ENCODE assay signal across 15 cellular contexts in genomic region chr13:91894311-91894710, GRCh38.
DNase-seq lines count a peak whose midpoint lies in the region; FAIRE-seq and TF ChIP-seq lines count a peak whose summit lies in the region.
"Had no signal": no experiment of that assay in that cellular context is flagged by ENCODE, and none has a peak within 500 bp of the region (broad histone marks: within the 10 kb centered on the region; RNA-seq: fewer than 3 reads in every experiment).

No MANE protein-coding gene starts in this region.

- H3K9me1 ChIP-seq in endothelial cell of umbilical vein (replicated peaks; ENCODE audit: control insufficient read depth, extremely low read depth, insufficient read depth, low read length): no peaks in the 10 kb centered on the region

- no peak overlapping the region for H3K9ac ChIP-seq in endothelial cell of umbilical vein (replicated peaks; ENCODE audit: extremely low read depth, insufficient read depth, low read length)
- H3K9ac ChIP-seq: BLaER1 had no signal

- no peaks in the 10 kb centered on the region for H4K20me1 ChIP-seq in endothelial cell of umbilical vein (replicated peaks; ENCODE audit: control insufficient read depth, extremely low read depth, insufficient read depth, low read length)
- H4K20me1 ChIP-seq: BLaER1 had no signal

- H3K27me3 ChIP-seq in MG63 (no peaks in the 10 kb centered on the region), endothelial cell of umbilical vein (ENCODE audit: control insufficient read depth in 2 of 2, insufficient read depth in 2 of 2, low read length in 2 of 2) (no peaks in the 10 kb centered on the region)
- H3K27me3 ChIP-seq: BLaER1, Peyer's patch had no signal

- no peak overlapping the region for H3K27ac ChIP-seq in endothelial cell of umbilical vein (ENCODE audit: insufficient read depth, low read depth, low read length)
- no peak overlapping the region for H3K27ac ChIP-seq in substantia nigra (ENCODE audit: low read depth, low read length, poor library complexity, severe bottlenecking)
- H3K27ac ChIP-seq: BLaER1, HL-60, Peyer's patch had no signal

- CTCF ChIA-PET in endothelial cell of umbilical vein (lab: Charles Lee): no interaction called here

- no peak overlapping the region for H2AFZ ChIP-seq in endothelial cell of umbilical vein (ENCODE audit: low read depth, low read length)

- dilution Hi-C loops in endothelial cell of umbilical vein (cut with MboI; ENCODE audit: extremely low pct_ligation_motif_present, low sequenced_read_pairs): no loop called here

- DNase-seq in MG63 (peak; percentile 10), NCI-H446 (lab: John Stamatoyannopoulos, UW) (peak; percentile 30 to 75), endothelial cell of umbilical vein (ENCODE audit: low read depth, low spot score) (peak; percentile 43), retinal pigment epithelial cell (ENCODE audit: low read depth) (peak; percentile 76), GM19240 (ENCODE audit: insufficient read length, low spot score) (no peak), substantia nigra (lab: John Stamatoyannopoulos, UW) (no peak), NOMO-1 treated with DMSO at 0.1 percent for 48 hours (lab: John Stamatoyannopoulos, UW; ENCODE audit: unreplicated experiment) (no peak)
- DNase-seq: CD8-positive, alpha-beta memory T cell; EL; GOT3; NCI-H187; Peyer's patch; Right ventricle myocardium superior had no signal

- BruUV-seq in endothelial cell of umbilical vein (replicated peaks; lab: Mats Ljungman, UMichigan): no TSS peak

- H3K9me3 ChIP-seq in MG63: no peaks in the 10 kb centered on the region; the same call in 1 of the 2 replicates
- H3K9me3 ChIP-seq in endothelial cell of umbilical vein (replicated peaks; ENCODE audit: control insufficient read depth, insufficient read depth, low read length): no peaks in the 10 kb centered on the region
- H3K9me3 ChIP-seq: BLaER1, Peyer's patch had no signal

- no peak overlapping the region for H3K4me2 ChIP-seq in endothelial cell of umbilical vein (ENCODE audit: insufficient read depth, low read length)
- H3K4me2 ChIP-seq: BLaER1 had no signal

- H3K79me2 ChIP-seq in endothelial cell of umbilical vein (ENCODE audit: control insufficient read depth, insufficient read depth, low read length): no peaks in the 10 kb centered on the region

- POLR2A ChIA-PET in endothelial cell of umbilical vein (lab: Charles Lee): no interaction called here

- peak; percentile 73 for FAIRE-seq in endothelial cell of umbilical vein (lab: Jason Lieb, UNC)

- TF ChIP-seq CTCF in endothelial cell of umbilical vein (IDR thresholded peaks at IDR 0.05; ENCODE audit: extremely low read depth in 1 of 2, insufficient read depth in 1 of 2, low read depth in 1 of 2, low read length in 2 of 2) (no peak), retinal pigment epithelial cell (conservative IDR thresholded peaks at IDR 0.05; ENCODE audit: low read depth, low read length) (no peak)

- H3K4me3 ChIP-seq in MG63: no peak overlapping the region
- H3K4me3 ChIP-seq in endothelial cell of umbilical vein (replicated peaks in 1 of 3; ENCODE audit: insufficient read depth in 1 of 3, low read depth in 1 of 3, low read length in 3 of 3): no peak overlapping the region
- H3K4me3 ChIP-seq in retinal pigment epithelial cell (ENCODE audit: low read length): no peak overlapping the region
- H3K4me3 ChIP-seq: BLaER1, Peyer's patch had no signal

- TF ChIP-seq POLR2A in endothelial cell of umbilical vein (IDR thresholded peaks at IDR 0.05; ENCODE audit: low read depth, low read length): no peak

- H3K36me3 ChIP-seq in MG63: no peaks in the 10 kb centered on the region
- no peaks in the 10 kb centered on the region for H3K36me3 ChIP-seq in endothelial cell of umbilical vein (ENCODE audit: control insufficient read depth in 2 of 2, extremely low read depth in 1 of 2, insufficient read depth in 2 of 2, low read length in 2 of 2)
- H3K36me3 ChIP-seq: BLaER1, Peyer's patch had no signal

- intact Hi-C loops in endothelial cell of umbilical vein (cut with micrococcal nuclease): no loop called here

- H3K4me1 ChIP-seq in endothelial cell of umbilical vein (ENCODE audit: control insufficient read depth, extremely low read depth, insufficient read depth, low read length): peaks cover 9% of the 10 kb centered on the region
- H3K4me1 ChIP-seq: BLaER1, Peyer's patch had no signal

TF ChIP-seq in endothelial cell of umbilical vein, 7 proteins besides CTCF, POLR2A, EP300 and RAD21:
- no peak for TF ChIP-seq FOS (IDR thresholded peaks at IDR 0.05; ENCODE audit: borderline replicate concordance, insufficient read depth, low read length)

Comparison
In these comparisons a context has a peak if more than half of its experiments do, and no peak if none do; other contexts are left out.
1. DNase-seq: peak in MG63 (single experiment), NCI-H446 (2 of 2), endothelial cell of umbilical vein (single experiment) and retinal pigment epithelial cell (single experiment); none in GM19240 (single experiment), substantia nigra (0 of 49) and NOMO-1 treated with DMSO at 0.1 percent for 48 hours (single experiment).